In the genomic region with DNA sequence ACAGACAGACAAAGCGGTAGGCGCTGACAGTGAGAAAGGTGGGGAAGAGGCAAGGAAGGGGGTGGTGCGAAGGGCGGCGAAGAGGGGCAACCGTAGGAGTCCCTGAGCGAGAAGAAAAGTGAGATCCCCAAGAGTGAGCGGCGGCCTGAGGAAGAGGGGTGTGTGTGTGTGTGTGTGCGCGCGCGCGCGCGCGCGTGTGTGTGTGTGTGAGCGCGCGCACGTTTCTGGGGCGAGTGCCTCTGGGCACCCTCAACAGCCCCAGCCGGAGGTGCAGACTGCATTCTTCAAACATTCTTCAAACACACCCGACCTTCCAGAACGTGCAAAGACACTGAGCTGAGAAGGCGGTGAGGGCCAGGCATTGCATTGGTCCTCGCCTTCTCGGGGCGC, we compare ENCODE assay signal across 10 cellular contexts.
A peak's percentile ranks its signal among the peaks of the same experiment; 100 is the strongest.
DNase-seq lines count a peak whose midpoint lies in the region; ATAC-seq, FAIRE-seq and TF ChIP-seq lines count a peak whose summit lies in the region.
"Had no signal": no experiment of that assay in that cellular context is flagged by ENCODE, and none has a peak within 500 bp of the region (broad histone marks: within the 10 kb centered on the region; RNA-seq: fewer than 3 reads in every experiment).

No MANE protein-coding gene starts in this region.

- H3K9me3 ChIP-seq in adipocyte (ENCODE audit: control insufficient read depth, low read length) (no peaks in the 10 kb centered on the region), kidney (ENCODE audit: control insufficient read depth in 1 of 2, low read length in 2 of 2) (no peaks in the 10 kb centered on the region)
- H3K9me3 ChIP-seq: neutrophil had no signal

- no peak for TF ChIP-seq CTCF in kidney (IDR thresholded peaks at IDR 0.05; ENCODE audit: borderline replicate concordance, extremely low read depth, insufficient read depth)

- H3K4me1 Mint-ChIP-seq in activated CD4-positive, alpha-beta T cell treated with anti-CD3 and anti-CD28 coated beads, Interleukin-2, amount 10 ng/mL, durations not matched to agents 7 days and 5 days = peaks cover 6% of the 10 kb centered on the region
- peaks cover 8% of the 10 kb centered on the region for H3K4me1 Mint-ChIP-seq in stimulated activated naive CD8-positive, alpha-beta T cell treated with anti-CD3 and anti-CD28 coated beads, Interleukin-15, amount 100 ng/mL, for 72 hours

- no peak for FAIRE-seq in kidney (lab: Jason Lieb, UNC)

- H3K27me3 ChIP-seq in adipocyte (replicated peaks; ENCODE audit: control insufficient read depth, insufficient read depth, low read length) = peaks cover 7% of the 10 kb centered on the region

- intact Hi-C loops in kidney (cut with DNase I) = loop anchor here (10.0 kb wide), 1 partner anchor 125 kb away; no protein-coding TSS in a partner anchor

- H3K4me3 ChIP-seq in adipocyte (ENCODE audit: low read length) (no peak overlapping the region), kidney (ENCODE audit: low read length in 2 of 2) (no peak overlapping the region)

- H3K4me3 Mint-ChIP-seq in activated CD4-positive, alpha-beta T cell treated with anti-CD3 and anti-CD28 coated beads, Interleukin-2, amount 10 ng/mL, durations not matched to agents 7 days and 5 days = peak overlapping the region; percentile 18
- peak overlapping the region; percentile 78 to 80 for H3K4me3 Mint-ChIP-seq in stimulated activated naive CD8-positive, alpha-beta T cell treated with anti-CD3 and anti-CD28 coated beads, Interleukin-15, amount 100 ng/mL, for 72 hours

- H3K4me1 ChIP-seq in adipocyte (ENCODE audit: control insufficient read depth, insufficient read depth, low read length) (peaks cover 33% of the 10 kb centered on the region), kidney (ENCODE audit: control insufficient read depth in 1 of 2, insufficient read depth in 1 of 2, low read depth in 1 of 2, low read length in 2 of 2) (no peaks in the 10 kb centered on the region)

- H3K36me3 ChIP-seq in adipocyte (ENCODE audit: control insufficient read depth, insufficient read depth, low read length, severe bottlenecking) = no peaks in the 10 kb centered on the region
- no peaks in the 10 kb centered on the region for H3K36me3 ChIP-seq in kidney (ENCODE audit: control insufficient read depth in 1 of 2, insufficient read depth in 2 of 2, low read length in 2 of 2)
- H3K36me3 ChIP-seq: neutrophil had no signal

- H3K36me3 Mint-ChIP-seq in activated CD4-positive, alpha-beta T cell treated with anti-CD3 and anti-CD28 coated beads, Interleukin-2, amount 10 ng/mL, durations not matched to agents 7 days and 5 days (ENCODE audit: low read depth) = no peaks in the 10 kb centered on the region

- H3K9ac ChIP-seq in adipocyte (ENCODE audit: low read length) (no peak overlapping the region), kidney (ENCODE audit: low read length in 2 of 2) (no peak overlapping the region)

- H3K9me3 Mint-ChIP-seq in activated CD4-positive, alpha-beta T cell treated with anti-CD3 and anti-CD28 coated beads, Interleukin-2, amount 10 ng/mL, durations not matched to agents 7 days and 5 days = no peaks in the 10 kb centered on the region
- H3K9me3 Mint-ChIP-seq in stimulated activated naive CD8-positive, alpha-beta T cell treated with anti-CD3 and anti-CD28 coated beads, Interleukin-15, amount 100 ng/mL, for 72 hours = no peaks in the 10 kb centered on the region

- peaks cover 67% of the 10 kb centered on the region for H3K27me3 Mint-ChIP-seq in activated CD4-positive, alpha-beta T cell treated with anti-CD3 and anti-CD28 coated beads, Interleukin-2, amount 10 ng/mL, durations not matched to agents 7 days and 5 days
- H3K27me3 Mint-ChIP-seq in stimulated activated naive CD8-positive, alpha-beta T cell treated with anti-CD3 and anti-CD28 coated beads, Interleukin-15, amount 100 ng/mL, for 72 hours = peaks cover 85% of the 10 kb centered on the region

- no peak overlapping the region for H3K27ac ChIP-seq in kidney (ENCODE audit: low read depth in 2 of 2, low read length in 2 of 2)
- H3K27ac ChIP-seq: neutrophil had no signal

- no peak for DNase-seq in activated CD4-positive, alpha-beta T cell treated with anti-CD3 and anti-CD28 coated beads, Interleukin-2, amount 10 ng/mL, durations not matched to agents 7 days and 5 days
- DNase-seq in activated CD4-positive, alpha-beta T cell treated with anti-CD3 and anti-CD28 coated beads for 4 hours = no peak
- DNase-seq in adipocyte (ENCODE audit: low read depth) (peak; percentile 30), kidney (peak; percentile 59), inferior parietal cortex (ENCODE audit: extremely low spot score) (no peak)
- peak in 1 of 2 donors; percentile 26 for DNase-seq in stimulated activated naive CD8-positive, alpha-beta T cell treated with anti-CD3 and anti-CD28 coated beads, Interleukin-15, amount 100 ng/mL, for 72 hours
- DNase-seq: activated gamma-delta T cell treated with Interleukin-2 at 50 U/mL for 16 hours had no signal

- peak; percentile 64 for ATAC-seq in stimulated activated naive CD8-positive, alpha-beta T cell treated with anti-CD3 and anti-CD28 coated beads, Interleukin-15, amount 100 ng/mL, for 72 hours
- ATAC-seq in HG03139 (IDR thresholded peaks at IDR 0.05; ENCODE audit: unreplicated experiment) = no peak
- ATAC-seq in GM18867 (IDR thresholded peaks at IDR 0.05; ENCODE audit: unreplicated experiment) = no peak

- H3K27ac Mint-ChIP-seq in activated CD4-positive, alpha-beta T cell treated with anti-CD3 and anti-CD28 coated beads, Interleukin-2, amount 10 ng/mL, durations not matched to agents 7 days and 5 days = no peak overlapping the region
- H3K27ac Mint-ChIP-seq in stimulated activated naive CD8-positive, alpha-beta T cell treated with anti-CD3 and anti-CD28 coated beads, Interleukin-15, amount 100 ng/mL, for 72 hours = peak overlapping the region in 1 of 2 donors; percentile 55

- CTCF ChIA-PET in activated CD4-positive, alpha-beta T cell treated with anti-CD3 and anti-CD28 coated beads, Interleukin-2, amount 10 ng/mL, durations not matched to agents 7 days and 5 days (lab: Charles Lee) = no interaction called here

- POLR2A ChIA-PET in activated CD4-positive, alpha-beta T cell treated with anti-CD3 and anti-CD28 coated beads, Interleukin-2, amount 10 ng/mL, durations not matched to agents 7 days and 5 days (lab: Charles Lee) = no interaction called here

Comparison
In these comparisons a context has a peak if more than half of its experiments do, and no peak if none do; other contexts are left out.
1. DNase-seq: peak in adipocyte (single experiment) and kidney (single experiment); none in activated CD4-positive, alpha-beta T cell treated with anti-CD3 and anti-CD28 coated beads, Interleukin-2, amount 10 ng/mL, durations not matched to agents 7 days and 5 days (single experiment), activated CD4-positive, alpha-beta T cell treated with anti-CD3 and anti-CD28 coated beads for 4 hours (0 of 2) and inferior parietal cortex (single experiment).